8 cellular contexts compared by ENCODE assay signal in the genomic region with DNA sequence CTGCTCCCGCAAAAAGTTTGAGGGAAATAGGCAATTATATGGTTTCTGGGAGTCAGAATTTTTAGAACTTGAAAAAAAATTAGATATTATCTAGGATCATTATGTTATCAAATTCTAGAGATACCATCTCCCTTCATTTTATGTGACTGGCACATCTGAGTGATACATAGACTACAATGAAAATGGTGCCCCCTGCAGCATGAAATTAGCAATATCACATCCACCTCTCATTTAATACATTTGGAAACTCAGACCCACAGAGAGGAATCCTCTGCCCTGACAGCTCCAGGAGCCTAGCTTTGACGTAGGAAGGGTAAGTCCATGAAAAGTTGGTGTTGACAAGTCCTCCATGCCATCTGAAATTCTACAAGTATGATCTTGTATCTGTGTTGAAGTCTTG.
DNase-seq lines count a peak whose midpoint lies in the region; ATAC-seq and TF ChIP-seq lines count a peak whose summit lies in the region.

No MANE protein-coding gene starts in this region.

- no peak overlapping the region for H3K4me3 Mint-ChIP-seq in brain

- no peaks in the 10 kb centered on the region for H3K36me3 Mint-ChIP-seq in brain

- DNase-seq in AG04450 (ENCODE audit: low read depth, low spot score) (no peak), NCI-H2029 (lab: John Stamatoyannopoulos, UW) (peak; percentile 1), renal cortical epithelial cell (ENCODE audit: low read depth) (peak; percentile 2), suprapubic skin (ENCODE audit: low spot score in 2 of 2) (no peak)

- no peaks in the 10 kb centered on the region for H3K27me3 ChIP-seq in AG04450 (ENCODE audit: control insufficient read depth, insufficient read depth, low read length)
- peaks cover 4% of the 10 kb centered on the region for H3K27me3 ChIP-seq in suprapubic skin

- WGBS in suprapubic skin: 53% methylated on average over 2 of the region's 2 CpGs

- POLR2A ChIA-PET in AG04450 (lab: Yijun Ruan, JAX): no interaction called here

- ATAC-seq in GM18505 (IDR thresholded peaks at IDR 0.05; ENCODE audit: unreplicated experiment) (peak; percentile 71), GM21576 (IDR thresholded peaks at IDR 0.05; ENCODE audit: unreplicated experiment) (no peak), HG02938 (IDR thresholded peaks at IDR 0.05; ENCODE audit: unreplicated experiment) (no peak)

- no peaks in the 10 kb centered on the region for H3K36me3 ChIP-seq in suprapubic skin

- no peak overlapping the region for H3K4me3 ChIP-seq in AG04450 (ENCODE audit: low read depth, low read length)
- no peak overlapping the region for H3K4me3 ChIP-seq in suprapubic skin

- H3K4me1 ChIP-seq in suprapubic skin: no peaks in the 10 kb centered on the region

- H3K27ac ChIP-seq in AG04450 (ENCODE audit: low read depth, low read length) (no peak overlapping the region), suprapubic skin (no peak overlapping the region)

- peaks cover 0 to 2% (median 0%) of the 10 kb centered on the region in 5 experiments for H3K9me3 Mint-ChIP-seq in brain

- H3K27me3 Mint-ChIP-seq in brain: no peaks in the 10 kb centered on the region

- H3K9me3 ChIP-seq in AG04450 (ENCODE audit: control insufficient read depth, insufficient read depth, low read length) (no peaks in the 10 kb centered on the region), suprapubic skin (no peaks in the 10 kb centered on the region)

- no peak for TF ChIP-seq EP300 in suprapubic skin (IDR thresholded peaks at IDR 0.05)

- no peaks in the 10 kb centered on the region for H3K4me1 Mint-ChIP-seq in brain

- TF ChIP-seq CTCF in AG04450 (IDR thresholded peaks at IDR 0.05; ENCODE audit: low read depth, low read length) (peak; percentile 46), brain (conservative IDR thresholded peaks at IDR 0.05) (peak; percentile 47 to 70), suprapubic skin (IDR thresholded peaks at IDR 0.05) (peak in 1 of 2 donors; percentile 11)

- TF ChIP-seq POLR2A in GM18505 (IDR thresholded peaks at IDR 0.05; ENCODE audit: borderline replicate concordance, extremely low read depth, insufficient read depth, insufficient read length) (no peak), suprapubic skin (IDR thresholded peaks at IDR 0.05) (no peak)

- CTCF ChIA-PET in AG04450 (lab: Charles Lee): no interaction called here

- H3K27ac Mint-ChIP-seq in brain: no peak overlapping the region

Comparison
In these comparisons a context has a peak if more than half of its experiments do, and no peak if none do; other contexts are left out.
1. DNase-seq: peak in NCI-H2029 (single experiment) and renal cortical epithelial cell (single experiment); none in AG04450 (single experiment) and suprapubic skin (0 of 2).